ENCODE assay signal across 8 cellular contexts in the genomic region with DNA sequence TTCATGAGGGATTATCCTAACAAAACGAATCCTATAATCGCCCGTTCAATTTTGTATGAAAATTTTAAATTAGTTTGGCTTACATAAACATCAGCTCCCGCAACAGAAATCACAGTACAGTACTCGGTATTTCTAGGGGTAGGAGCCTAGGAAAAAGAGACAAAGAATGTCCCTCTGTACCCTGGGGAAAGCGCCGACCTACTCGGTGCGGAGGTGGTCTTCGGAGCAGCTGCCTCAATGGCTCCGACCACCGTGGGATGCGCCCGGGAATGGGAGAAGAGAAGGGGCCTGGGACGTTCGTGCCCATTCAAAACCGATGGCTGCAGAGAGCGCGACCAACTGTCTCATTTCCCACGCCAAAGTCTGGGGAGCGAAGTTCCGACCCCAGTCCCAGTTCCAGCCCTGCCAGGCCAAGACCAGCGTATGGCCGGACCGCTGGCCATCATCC. TPM values are rescaled to one million over a fixed set of nuclear protein-coding genes. Genes with fewer than 3 reads are reported as not detected.
DNase-seq lines count a peak whose midpoint lies in the region; ATAC-seq, FAIRE-seq and TF ChIP-seq lines count a peak whose summit lies in the region.

No MANE protein-coding gene starts in this region.

- 3% methylated on average over 25 of the region's 25 CpGs for WGBS in esophagus muscularis mucosa

- no peaks in the 10 kb centered on the region for H3K36me3 ChIP-seq in esophagus muscularis mucosa
- H3K36me3 ChIP-seq in rectal smooth muscle tissue (ENCODE audit: control insufficient read depth, insufficient read depth, low read length): no peaks in the 10 kb centered on the region

- H3K9me3 Mint-ChIP-seq in activated CD8-positive, alpha-beta memory T cell treated with anti-CD3 and anti-CD28 coated beads, Interleukin-2, amount 10 ng/mL, durations not matched to agents 7 days and 5 days (ENCODE audit: low read depth): no peaks in the 10 kb centered on the region

- intact Hi-C loops in esophagus muscularis mucosa (cut with DNase I): no loop called here

- no peak for DNase-seq in activated CD8-positive, alpha-beta memory T cell treated with anti-CD3 and anti-CD28 coated beads, Interleukin-2, amount 10 ng/mL, durations not matched to agents 7 days and 5 days
- DNase-seq in activated CD8-positive, alpha-beta memory T cell treated with anti-CD3 and anti-CD28 coated beads, Interleukin-2, amount 50 U/mL, for 48 hours: no peak
- DNase-seq in esophagus muscularis mucosa (ENCODE audit: extremely low spot score): no peak
- DNase-seq in H54 (ENCODE audit: insufficient read length, low spot score): no peak
- DNase-seq in NK-92 (lab: John Stamatoyannopoulos, UW; ENCODE audit: unreplicated experiment): no peak

- H3K9me3 ChIP-seq in esophagus muscularis mucosa: no peaks in the 10 kb centered on the region

- H3K4me3 ChIP-seq in esophagus muscularis mucosa (peak overlapping the region; percentile 72 to 88 (median 78)), rectal smooth muscle tissue (ENCODE audit: low read length) (peak overlapping the region; percentile 66)

- TF ChIP-seq EP300 in esophagus muscularis mucosa (IDR thresholded peaks at IDR 0.05): no peak

- FAIRE-seq in H54 (lab: Jason Lieb, UNC): no peak

- H3K27ac Mint-ChIP-seq in activated CD8-positive, alpha-beta memory T cell treated with anti-CD3 and anti-CD28 coated beads, Interleukin-2, amount 10 ng/mL, durations not matched to agents 7 days and 5 days: peak overlapping the region; percentile 77

- no peak for ATAC-seq in activated CD8-positive, alpha-beta memory T cell treated with anti-CD3 and anti-CD28 coated beads, Interleukin-2, amount 10 ng/mL, durations not matched to agents 7 days and 5 days
- ATAC-seq in GM18858 (IDR thresholded peaks at IDR 0.05; ENCODE audit: unreplicated experiment): no peak

- H3K9ac ChIP-seq in rectal smooth muscle tissue (ENCODE audit: low read length): peak overlapping the region; percentile 60

- H3K4me1 ChIP-seq in esophagus muscularis mucosa (peaks cover 7 to 28% (median 25%) of the 10 kb centered on the region in 4 donors), rectal smooth muscle tissue (ENCODE audit: control insufficient read depth, insufficient read depth, low read length) (peaks cover 4% of the 10 kb centered on the region)

- no peak for TF ChIP-seq CTCF in esophagus muscularis mucosa (IDR thresholded peaks at IDR 0.05)

- H3K27me3 ChIP-seq in esophagus muscularis mucosa: no peaks in the 10 kb centered on the region
- no peaks in the 10 kb centered on the region for H3K27me3 ChIP-seq in rectal smooth muscle tissue (ENCODE audit: control insufficient read depth, insufficient read depth, low read length)

- CTCF ChIA-PET in activated CD8-positive, alpha-beta memory T cell treated with anti-CD3 and anti-CD28 coated beads, Interleukin-2, amount 10 ng/mL, durations not matched to agents 7 days and 5 days (lab: Charles Lee): interaction anchor here (0.7 to 1.3 kb wide), 2 partner anchors 17 to 61 kb away, joined by 3 read pairs; partner anchors contain the start of gene STYX

- H3K4me3 Mint-ChIP-seq in activated CD8-positive, alpha-beta memory T cell treated with anti-CD3 and anti-CD28 coated beads, Interleukin-2, amount 10 ng/mL, durations not matched to agents 7 days and 5 days: peak overlapping the region; percentile 87

- H3K27me3 Mint-ChIP-seq in activated CD8-positive, alpha-beta memory T cell treated with anti-CD3 and anti-CD28 coated beads, Interleukin-2, amount 10 ng/mL, durations not matched to agents 7 days and 5 days: no peaks in the 10 kb centered on the region

- peaks cover 37% of the 10 kb centered on the region for H3K4me1 Mint-ChIP-seq in activated CD8-positive, alpha-beta memory T cell treated with anti-CD3 and anti-CD28 coated beads, Interleukin-2, amount 10 ng/mL, durations not matched to agents 7 days and 5 days

- H3K36me3 Mint-ChIP-seq in activated CD8-positive, alpha-beta memory T cell treated with anti-CD3 and anti-CD28 coated beads, Interleukin-2, amount 10 ng/mL, durations not matched to agents 7 days and 5 days: peaks cover 9% of the 10 kb centered on the region

- TF ChIP-seq POLR2A in esophagus muscularis mucosa (IDR thresholded peaks at IDR 0.05; ENCODE audit: low read depth) (no peak), H54 (IDR thresholded peaks at IDR 0.05; ENCODE audit: low read depth, low read length) (no peak)

- H3K27ac ChIP-seq in esophagus muscularis mucosa (replicated peaks in 1 of 4) (peak overlapping the region; percentile 87 to 91 (median 89)), rectal smooth muscle tissue (ENCODE audit: low read depth, low read length) (peak overlapping the region; percentile 82)

TF ChIP-seq in PFSK-1, 5 proteins besides CTCF, POLR2A, EP300 and RAD21:
- TF ChIP-seq FOXP2 (optimal IDR thresholded peaks at IDR 0.05; ENCODE audit: borderline replicate concordance, extremely low read depth, extremely low read length, insufficient read depth): no peak
- TF ChIP-seq SIN3A (IDR thresholded peaks at IDR 0.05; ENCODE audit: borderline replicate concordance, insufficient read depth, low read length): peak; percentile 12; the same call in 1 of the 2 replicates
- no peak for TF ChIP-seq TAF1 (IDR thresholded peaks at IDR 0.05; ENCODE audit: borderline replicate concordance, insufficient read depth, low read length)
- no peak for TF ChIP-seq POLR2AphosphoS5 (IDR thresholded peaks at IDR 0.05; ENCODE audit: low read depth, low read length)
- TF ChIP-seq, protein P1, sequence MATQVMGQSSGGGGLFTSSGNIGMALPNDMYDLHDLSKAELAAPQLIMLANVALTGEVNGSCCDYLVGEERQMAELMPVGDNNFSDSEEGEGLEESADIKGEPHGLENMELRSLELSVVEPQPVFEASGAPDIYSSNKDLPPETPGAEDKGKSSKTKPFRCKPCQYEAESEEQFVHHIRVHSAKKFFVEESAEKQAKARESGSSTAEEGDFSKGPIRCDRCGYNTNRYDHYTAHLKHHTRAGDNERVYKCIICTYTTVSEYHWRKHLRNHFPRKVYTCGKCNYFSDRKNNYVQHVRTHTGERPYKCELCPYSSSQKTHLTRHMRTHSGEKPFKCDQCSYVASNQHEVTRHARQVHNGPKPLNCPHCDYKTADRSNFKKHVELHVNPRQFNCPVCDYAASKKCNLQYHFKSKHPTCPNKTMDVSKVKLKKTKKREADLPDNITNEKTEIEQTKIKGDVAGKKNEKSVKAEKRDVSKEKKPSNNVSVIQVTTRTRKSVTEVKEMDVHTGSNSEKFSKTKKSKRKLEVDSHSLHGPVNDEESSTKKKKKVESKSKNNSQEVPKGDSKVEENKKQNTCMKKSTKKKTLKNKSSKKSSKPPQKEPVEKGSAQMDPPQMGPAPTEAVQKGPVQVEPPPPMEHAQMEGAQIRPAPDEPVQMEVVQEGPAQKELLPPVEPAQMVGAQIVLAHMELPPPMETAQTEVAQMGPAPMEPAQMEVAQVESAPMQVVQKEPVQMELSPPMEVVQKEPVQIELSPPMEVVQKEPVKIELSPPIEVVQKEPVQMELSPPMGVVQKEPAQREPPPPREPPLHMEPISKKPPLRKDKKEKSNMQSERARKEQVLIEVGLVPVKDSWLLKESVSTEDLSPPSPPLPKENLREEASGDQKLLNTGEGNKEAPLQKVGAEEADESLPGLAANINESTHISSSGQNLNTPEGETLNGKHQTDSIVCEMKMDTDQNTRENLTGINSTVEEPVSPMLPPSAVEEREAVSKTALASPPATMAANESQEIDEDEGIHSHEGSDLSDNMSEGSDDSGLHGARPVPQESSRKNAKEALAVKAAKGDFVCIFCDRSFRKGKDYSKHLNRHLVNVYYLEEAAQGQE (IDR thresholded peaks at IDR 0.05; ENCODE audit: insufficient read depth in 1 of 2, low read depth in 2 of 2, low read length in 2 of 2): no peak

RNA-seq across cellular contexts. Expression of gene GNPNAT1, which starts 0.6 kb away (rescaled TPM):
- 10 to 100 TPM; 11.9 to 13.7 TPM for total RNA-seq in activated CD8-positive, alpha-beta memory T cell treated with anti-CD3 and anti-CD28 coated beads, Interleukin-2, amount 10 ng/mL, durations not matched to agents 7 days and 5 days
- polyA plus RNA-seq in PFSK-1 (2012; ENCODE audit: insufficient read length, low read depth): 34.0 TPM
- 10 to 100 TPM; 12.9 to 32.5 (median 14.8) TPM for total RNA-seq in esophagus muscularis mucosa
